In genomic region chr10:49135575-49136313, GRCh38 we compare ENCODE assay signal across 11 cellular contexts. TPM values are rescaled to one million over a fixed set of nuclear protein-coding genes. Genes with fewer than 3 reads are reported as not detected.
DNase-seq lines count a peak whose midpoint lies in the region; ATAC-seq and TF ChIP-seq lines count a peak whose summit lies in the region.
"Had no signal": no experiment of that assay in that cellular context is flagged by ENCODE, and none has a peak within 500 bp of the region (broad histone marks: within the 10 kb centered on the region; RNA-seq: fewer than 3 reads in every experiment).

No MANE protein-coding gene starts in this region.

- peak overlapping the region; percentile 4 for H3K4me3 Mint-ChIP-seq in nephron progenitor cell

- peaks cover 9% of the 10 kb centered on the region for H3K27me3 Mint-ChIP-seq in nephron progenitor cell (ENCODE audit: low read depth, poor library complexity)

- peaks cover 34% of the 10 kb centered on the region for H3K4me1 Mint-ChIP-seq in nephron progenitor cell

- peak overlapping the region in 1 of 2 donors; percentile 18 for H3K27ac ChIP-seq in coronary artery

- no peaks in the 10 kb centered on the region for H3K36me3 Mint-ChIP-seq in nephron progenitor cell (ENCODE audit: low read depth)

- peak; percentile 66 for DNase-seq in dermis blood vessel endothelial cell
- no peak for DNase-seq in nephron progenitor cell
- DNase-seq in HuH-7 (ENCODE audit: low spot score), result no peak
- no peak for DNase-seq in GM10266 (ENCODE audit: extremely low spot score)
- DNase-seq in coronary artery (ENCODE audit: low spot score), result no peak
- no peak for DNase-seq in left colon
- DNase-seq: caudate nucleus, NCI-H2081 had no signal

- peaks cover 14% of the 10 kb centered on the region for H3K9me3 Mint-ChIP-seq in nephron progenitor cell

- intact Hi-C loops in left colon (cut with DNase I, micrococcal nuclease), result no loop called here

- H3K4me3 ChIP-seq in coronary artery, result no peak overlapping the region

- ATAC-seq in GM18508 (IDR thresholded peaks at IDR 0.05; ENCODE audit: insufficient read depth, unreplicated experiment) (peak; percentile 46), HG02798 (IDR thresholded peaks at IDR 0.05; ENCODE audit: poor library complexity, unreplicated experiment) (peak; percentile 47), left colon (no peak)

- peak overlapping the region; percentile 2 for H3K27ac Mint-ChIP-seq in nephron progenitor cell

- TF ChIP-seq CTCF in nephron progenitor cell (IDR thresholded peaks at IDR 0.05) (no peak), GM10266 (IDR thresholded peaks at IDR 0.05; ENCODE audit: control insufficient read depth, insufficient read depth, low read depth, missing control alignments) (no peak), coronary artery (IDR thresholded peaks at IDR 0.05) (no peak)

RNA-seq across cellular contexts. Expression of gene FAM170B, which starts 1.9 kb away (rescaled TPM):
- total RNA-seq in dermis blood vessel endothelial cell, result not detected in 2 replicates
- total RNA-seq in left colon, result not detected
- total RNA-seq: renal cortical epithelial cell had no signal

RNA-seq across cellular contexts. Expression of gene VSTM4, which starts 20.4 kb away (rescaled TPM):
- total RNA-seq in dermis blood vessel endothelial cell (0.56 and 1.0 TPM in 2 replicates), left colon (1 to 10 TPM; 1.4 to 3.5 TPM)

RNA-seq across cellular contexts. Expression of gene TMEM273, which starts 52.4 kb away (rescaled TPM):
- total RNA-seq in dermis blood vessel endothelial cell (16.2 and 49.9 TPM in 2 replicates), left colon (1 to 10 TPM; 2.7 to 8.4 TPM)
- total RNA-seq: renal cortical epithelial cell had no signal
